Comparison of ENCODE assay signal across 31 cellular contexts in the genomic region with DNA sequence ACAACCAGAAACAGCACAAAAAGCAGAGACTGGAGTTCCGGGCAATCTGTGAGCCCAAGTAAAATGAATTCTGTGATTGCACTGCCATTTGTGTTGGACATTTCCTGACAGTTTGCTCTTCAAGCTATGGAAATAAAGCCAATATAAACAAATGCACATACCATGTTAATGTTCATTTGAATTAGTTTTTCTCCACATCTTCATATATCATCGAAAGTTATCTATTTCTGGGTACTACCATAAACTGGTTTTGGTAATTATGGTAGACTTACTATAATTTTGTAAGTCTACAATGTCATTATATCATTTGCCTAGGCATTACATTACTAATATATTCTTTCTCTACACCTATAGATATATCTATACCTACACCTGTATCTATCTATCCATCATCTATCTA. TPM values are rescaled to one million over a fixed set of nuclear protein-coding genes. Genes with fewer than 3 reads are reported as not detected.
"Had no signal": no experiment of that assay in that cellular context is flagged by ENCODE, and none has a peak within 500 bp of the region (broad histone marks: within the 10 kb centered on the region; RNA-seq: fewer than 3 reads in every experiment).

Gene OR5M11, minus strand, starts transcription at position 101 of the 400 bp plus-strand sequence. Its CDS starts 0 bp downstream, at position 101.

- H3K27ac ChIP-seq: stomach, suprapubic skin, testis, thoracic aorta, thyroid gland, tibial artery, tibial nerve, transverse colon, upper lobe of left lung, upper lobe of right lung, uterus, vagina had no signal

- H3K4me1 ChIP-seq: stomach, suprapubic skin, testis, thyroid gland, tibial artery, tibial nerve, upper lobe of left lung, upper lobe of right lung, uterus, vagina had no signal

- FAIRE-seq: urothelium cell line had no signal

- H3K36me3 ChIP-seq: stomach, suprapubic skin, thoracic aorta, thyroid gland, tibial artery, tibial nerve, transverse colon, upper lobe of left lung, upper lobe of right lung, uterus, vagina had no signal

- H3K4me3 ChIP-seq: stomach, suprapubic skin, testis, thoracic aorta, thyroid gland, tibial artery, tibial nerve, transverse colon, upper lobe of left lung, upper lobe of right lung, uterus, vagina had no signal

- H3K27me3 ChIP-seq: stomach, suprapubic skin, testis, thyroid gland, tibial artery, tibial nerve, transverse colon, upper lobe of left lung, upper lobe of right lung, uterus, vagina had no signal

- H3K9me3 ChIP-seq: suprapubic skin, testis, thoracic aorta, thyroid gland, tibial artery, transverse colon, upper lobe of left lung, upper lobe of right lung, uterus, vagina had no signal

- DNase-seq: stimulated activated CD4-positive, alpha-beta T cell treated with anti-CD3 and anti-CD28 coated beads, Interleukin-2, amount 100 ng/mL, for 48 hours; stimulated activated CD4-positive, alpha-beta T cell treated with anti-CD3 and anti-CD28 coated beads, Interleukin-4, amount 100 ng/mL, for 1 hour; stimulated activated CD4-positive, alpha-beta T cell treated with anti-CD3 and anti-CD28 coated beads, Interleukin-4, amount 100 ng/mL, for 24 hours; stimulated activated CD4-positive, alpha-beta T cell treated with anti-CD3 and anti-CD28 coated beads, Interleukin-4, amount 100 ng/mL, for 4 hours; stimulated activated CD8-positive, alpha-beta memory T cell treated with anti-CD3 and anti-CD28 coated beads, Interleukin-4, amount 100 ng/mL, for 48 hours; stimulated activated naive B cell treated with anti-CD40 and anti-IgM and Interleukin-4, amounts not matched to agents 10 μg/mL and 1 μg/mL and 100 μg/mL, for 72 hours; stimulated activated naive CD4-positive, alpha-beta T cell; stimulated activated naive CD4-positive, alpha-beta T cell treated with Interleukin-2 at 50 U/mL for 16 hours; stimulated activated naive CD8-positive, alpha-beta T cell treated with anti-CD3 and anti-CD28 coated beads, Interleukin-15, amount 100 ng/mL, for 72 hours; stimulated activated naive CD8-positive, alpha-beta T cell treated with anti-CD3 and anti-CD28 coated beads, Interleukin-15, Interleukin-2, amounts not matched to agents 100 U/mL and 50 U/mL, for 24 hours; stomach; substantia nigra; testis; thyroid gland; tibial artery; transverse colon; trophoblast cell; upper lobe of left lung; upper lobe of right lung; uterus had no signal

- ATAC-seq: stimulated activated effector memory CD8-positive, alpha-beta T cell treated with anti-CD3 and anti-CD28 coated beads, Interleukin-12 subunit alpha, Interleukin-12 subunit beta, amount 100 ng/mL, for 72 hours; stimulated activated memory B cell treated with anti-CD40 and anti-IgM and Interleukin-4, amounts not matched to agents 10 μg/mL and 1 μg/mL and 100 μg/mL, for 72 hours; stimulated activated naive B cell treated with anti-CD40 and anti-IgM and Interleukin-4, amounts not matched to agents 10 μg/mL and 1 μg/mL and 100 μg/mL, for 72 hours; stimulated activated naive CD8-positive, alpha-beta T cell treated with anti-CD3 and anti-CD28 coated beads, Interleukin-15, amount 100 ng/mL, for 72 hours; stimulated activated naive CD8-positive, alpha-beta T cell treated with anti-CD3 and anti-CD28 coated beads, Interleukin-15, Interleukin-2, amounts not matched to agents 100 U/mL and 50 U/mL, for 24 hours; upper lobe of right lung had no signal

RNA-seq across cellular contexts. Expression of gene OR5M11, which starts in this region (rescaled TPM):
- total RNA-seq: stomach, subcutaneous adipose tissue, suprapubic skin, temporal lobe, testis, thoracic aorta, thyroid gland, tibial nerve, transverse colon, upper lobe of left lung, upper lobe of right lung, urinary bladder, uterus, vagina had no signal
- polyA plus RNA-seq: stomach, thymus, urinary bladder had no signal
